In the genomic region with DNA sequence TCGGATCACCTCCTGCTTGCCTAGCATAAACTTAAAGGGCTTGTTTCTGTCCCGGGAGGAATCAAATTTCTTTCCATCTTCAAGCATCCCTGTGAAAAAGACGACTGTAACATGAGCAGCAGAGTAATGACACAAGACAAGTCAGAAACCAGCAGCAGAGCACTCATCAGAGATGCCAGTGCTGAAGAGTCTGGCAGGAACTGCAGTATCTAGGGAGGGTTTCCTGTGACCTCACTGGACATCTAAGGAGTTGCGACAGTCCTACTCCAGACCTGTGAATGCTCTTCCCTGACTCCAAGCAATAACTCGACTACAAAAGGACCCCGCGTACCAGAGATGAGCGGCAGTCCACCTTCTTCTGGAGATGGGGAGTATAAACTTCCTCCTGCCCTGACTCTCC, we compare ENCODE assay signal across 10 cellular contexts. TPM values are rescaled to one million over a fixed set of nuclear protein-coding genes. Genes with fewer than 3 reads are reported as not detected.
DNase-seq lines count a peak whose midpoint lies in the region; ATAC-seq and TF ChIP-seq lines count a peak whose summit lies in the region.
"Had no signal": no experiment of that assay in that cellular context is flagged by ENCODE, and none has a peak within 500 bp of the region (broad histone marks: within the 10 kb centered on the region; RNA-seq: fewer than 3 reads in every experiment).

No MANE protein-coding gene starts in this region.

- no peak overlapping the region for H3K9ac ChIP-seq in GM23248

- H3K9me2 ChIP-seq in GM23248 (ENCODE audit: insufficient read depth), result no peaks in the 10 kb centered on the region

- intact Hi-C loops in activated CD8-positive, alpha-beta T cell treated with anti-CD3 and anti-CD28 coated beads for 36 hours (cut with micrococcal nuclease), result loop anchor here (5.0 kb wide), 1 partner anchor 48 kb away; a partner anchor contains a TSS
- intact Hi-C loops in right cardiac atrium (cut with DNase I), result no loop called here

- H2AFZ ChIP-seq in GM23248, result no peak overlapping the region

- H3K4me1 Mint-ChIP-seq in activated CD8-positive, alpha-beta T cell treated with anti-CD3 and anti-CD28 coated beads for 36 hours (ENCODE audit: low read depth), result peaks cover 84% of the 10 kb centered on the region

- H4K20me1 ChIP-seq in GM23248 (ENCODE audit: insufficient read depth), result peaks cover 3% of the 10 kb centered on the region; the same call in 1 of the 2 replicates

- H3K36me3 ChIP-seq in GM23248 (ENCODE audit: low read depth), result peaks cover 4% of the 10 kb centered on the region; the same call in 1 of the 2 replicates

- H3K4me3 ChIP-seq in GM23248, result no peak overlapping the region
- no peak overlapping the region for H3K4me3 ChIP-seq in right cardiac atrium (ENCODE audit: low read length)

- no peaks in the 10 kb centered on the region for H3K9me3 ChIP-seq in GM23248 (ENCODE audit: low read depth)
- H3K9me3 ChIP-seq in right cardiac atrium (ENCODE audit: control insufficient read depth, low read length), result no peaks in the 10 kb centered on the region

- POLR2A ChIA-PET in activated CD8-positive, alpha-beta T cell treated with anti-CD3 and anti-CD28 coated beads for 36 hours (lab: Charles Lee), result interaction anchor here (1.0 to 1.1 kb wide), 2 partner anchors 11 to 50 kb away, joined by 3 read pairs; no protein-coding TSS in a partner anchor

- H3K27ac Mint-ChIP-seq in activated CD8-positive, alpha-beta T cell treated with anti-CD3 and anti-CD28 coated beads for 36 hours, result peak overlapping the region; percentile 60
- H3K27ac Mint-ChIP-seq: endodermal cell had no signal

- DNase-seq in A172 (ENCODE audit: low spot score), result peak; percentile 54
- peak; percentile 87 for DNase-seq in GM23248
- no peak for DNase-seq in activated CD8-positive, alpha-beta T cell treated with anti-CD3 and anti-CD28 coated beads for 36 hours
- DNase-seq in right cardiac atrium, result no peak
- no peak for DNase-seq in mucosa of gallbladder (ENCODE audit: low spot score)
- no peak for DNase-seq in NCI-H2029 treated with DMSO at 0.1 percent for 48 hours (lab: John Stamatoyannopoulos, UW)
- no peak for DNase-seq in stimulated activated CD4-positive, alpha-beta T cell treated with anti-CD3 and anti-CD28 coated beads, Interleukin-4, amount 100 ng/mL, for 4 hours
- no peak for DNase-seq in activated CD8-positive, alpha-beta memory T cell treated with anti-CD3 and anti-CD28 coated beads, Interleukin-2, amount 50 U/mL, for 48 hours
- DNase-seq: H7 had no signal

- H3K4me1 ChIP-seq in GM23248 (ENCODE audit: insufficient read depth) (peaks cover 48% of the 10 kb centered on the region), right cardiac atrium (ENCODE audit: control insufficient read depth, insufficient read depth, low read length) (peaks cover 33% of the 10 kb centered on the region)

- ATAC-seq in activated CD8-positive, alpha-beta T cell treated with anti-CD3 and anti-CD28 coated beads for 36 hours, result no peak
- ATAC-seq in right cardiac atrium, result peak; percentile 53 to 78

- TF ChIP-seq CTCF in activated CD8-positive, alpha-beta T cell treated with anti-CD3 and anti-CD28 coated beads for 36 hours (IDR thresholded peaks at IDR 0.05), result no peak

- peaks cover 21% of the 10 kb centered on the region for H3F3A ChIP-seq in GM23248 (ENCODE audit: insufficient read depth)

- peaks cover 100% of the 10 kb centered on the region for H3K79me2 ChIP-seq in GM23248 (ENCODE audit: insufficient read depth)

- H3K27ac ChIP-seq in GM23248 (peak overlapping the region; percentile 31), right cardiac atrium (ENCODE audit: low read length) (peak overlapping the region; percentile 31)

- in situ Hi-C loops in GM23248 (cut with MboI), result no loop called here

- CTCF ChIA-PET in activated CD8-positive, alpha-beta T cell treated with anti-CD3 and anti-CD28 coated beads for 36 hours (lab: Charles Lee), result interaction anchor here (1.2 kb wide), 2 partner anchors 11 to 16 kb away, joined by 3 to 4 read pairs; no protein-coding TSS in a partner anchor

- H3K4me2 ChIP-seq in GM23248 (ENCODE audit: unreplicated experiment), result peak overlapping the region; percentile 19

- H3K27me3 Mint-ChIP-seq in activated CD8-positive, alpha-beta T cell treated with anti-CD3 and anti-CD28 coated beads for 36 hours, result no peaks in the 10 kb centered on the region

- peaks cover 53% of the 10 kb centered on the region for H3K36me3 Mint-ChIP-seq in activated CD8-positive, alpha-beta T cell treated with anti-CD3 and anti-CD28 coated beads for 36 hours (ENCODE audit: low read depth)

- no peak overlapping the region for H3K4me3 Mint-ChIP-seq in activated CD8-positive, alpha-beta T cell treated with anti-CD3 and anti-CD28 coated beads for 36 hours
- H3K4me3 Mint-ChIP-seq: endodermal cell had no signal

- H3K27me3 ChIP-seq in GM23248 (replicated peaks; ENCODE audit: insufficient read depth) (no peaks in the 10 kb centered on the region), right cardiac atrium (ENCODE audit: control insufficient read depth, insufficient read depth) (no peaks in the 10 kb centered on the region)

- no peaks in the 10 kb centered on the region for H3K9me3 Mint-ChIP-seq in activated CD8-positive, alpha-beta T cell treated with anti-CD3 and anti-CD28 coated beads for 36 hours
- H3K9me3 Mint-ChIP-seq: endodermal cell had no signal

- WGBS in GM23248 (ENCODE audit: low coverage in 1 of 2, low lambda C conversion rate in 2 of 2, missing lambda C conversion rate in 2 of 2), 2 experiments, result 69 to 71% methylated on average over 8 of the region's 8 CpGs
- WGBS in right cardiac atrium, result 41% methylated on average over 8 of the region's 8 CpGs

RNA-seq across cellular contexts. Expression of a gene that starts 17.3 kb away (rescaled TPM):
- total RNA-seq in A172 (2014; rRNA removed; shearing (Covaris generic)), result 149 and 200 TPM in 2 replicates
- 150 and 162 TPM in 2 replicates for total RNA-seq in GM23248 (2014; rRNA removed; shearing (Covaris generic))
- polyA plus RNA-seq in GM23248 (2016; fragmentation: Nextera tagmentation; extraction: Ambion mirVana) (844 and 887 TPM in 2 replicates), right cardiac atrium (129 TPM)
- 100 to 1,000 TPM; 259 to 282 TPM for total RNA-seq in activated CD8-positive, alpha-beta T cell treated with anti-CD3 and anti-CD28 coated beads for 36 hours
- total RNA-seq in right cardiac atrium (100 to 1,000 TPM; 105 to 162 (median 140) TPM), mucosa of gallbladder (177 TPM)

RNA-seq across cellular contexts. Expression of a gene that starts 46.6 kb away (rescaled TPM):
- 1.8 and 2.6 TPM in 2 replicates for total RNA-seq in A172 (2014; rRNA removed; shearing (Covaris generic))
- 4.9 and 5.5 TPM in 2 replicates for total RNA-seq in GM23248 (2014; rRNA removed; shearing (Covaris generic))
- 4.1 and 4.2 TPM in 2 replicates for polyA plus RNA-seq in GM23248 (2016; fragmentation: Nextera tagmentation; extraction: Ambion mirVana)
- 1 to 10 TPM; 3.0 to 3.7 TPM for total RNA-seq in activated CD8-positive, alpha-beta T cell treated with anti-CD3 and anti-CD28 coated beads for 36 hours
- total RNA-seq in right cardiac atrium, result 1 to 10 TPM; 1.9 to 2.2 (median 2.2) TPM
- polyA plus RNA-seq in right cardiac atrium, result 2.0 TPM
- 176 TPM for total RNA-seq in mucosa of gallbladder

Comparison
In these comparisons a context has a peak if more than half of its experiments do, and no peak if none do; other contexts are left out.
1. DNase-seq: peak in A172 (single experiment) and GM23248 (single experiment); none in activated CD8-positive, alpha-beta T cell treated with anti-CD3 and anti-CD28 coated beads for 36 hours (single experiment), right cardiac atrium (0 of 3), mucosa of gallbladder (single experiment), NCI-H2029 treated with DMSO at 0.1 percent for 48 hours (single experiment), stimulated activated CD4-positive, alpha-beta T cell treated with anti-CD3 and anti-CD28 coated beads, Interleukin-4, amount 100 ng/mL, for 4 hours (0 of 2) and activated CD8-positive, alpha-beta memory T cell treated with anti-CD3 and anti-CD28 coated beads, Interleukin-2, amount 50 U/mL, for 48 hours (single experiment).
2. RNA of a gene that starts 46.6 kb away (total RNA-seq): 176 TPM in mucosa of gallbladder (single experiment); 4.9 to 5.5 TPM in GM23248, 3.0 to 3.7 TPM in activated CD8-positive, alpha-beta T cell treated with anti-CD3 and anti-CD28 coated beads for 36 hours, 1.8 to 2.6 TPM in A172 and 1.9 to 2.2 TPM in right cardiac atrium; every median in the first group is over 10 times any median in the second.